In the genomic region with DNA sequence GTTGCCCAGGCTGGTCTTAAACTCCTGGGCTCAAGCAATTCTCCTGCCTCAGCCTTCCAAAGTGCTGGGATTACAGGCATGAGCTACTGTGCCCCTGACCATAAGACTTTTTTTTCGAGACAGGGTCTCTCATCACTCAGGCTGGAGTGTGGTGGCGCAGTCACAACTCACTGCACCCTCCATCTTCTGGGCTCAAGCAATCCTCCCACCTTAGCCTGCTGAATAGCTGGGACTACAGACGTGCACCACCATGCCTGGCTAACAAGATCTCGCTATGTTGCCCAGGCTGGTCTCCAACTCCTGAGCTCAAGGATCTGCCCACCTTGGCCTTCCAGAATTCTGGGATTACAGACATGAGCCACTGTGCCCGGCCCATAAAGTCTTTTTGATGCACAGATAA, we compare ENCODE assay signal across 3 cellular contexts.
TF ChIP-seq lines count a peak whose summit lies in the region.

No MANE protein-coding gene starts in this region.

TF ChIP-seq in SK-N-SH, 30 proteins besides CTCF, POLR2A, EP300 and RAD21 (continues in another document):
- TF ChIP-seq, protein P1, sequence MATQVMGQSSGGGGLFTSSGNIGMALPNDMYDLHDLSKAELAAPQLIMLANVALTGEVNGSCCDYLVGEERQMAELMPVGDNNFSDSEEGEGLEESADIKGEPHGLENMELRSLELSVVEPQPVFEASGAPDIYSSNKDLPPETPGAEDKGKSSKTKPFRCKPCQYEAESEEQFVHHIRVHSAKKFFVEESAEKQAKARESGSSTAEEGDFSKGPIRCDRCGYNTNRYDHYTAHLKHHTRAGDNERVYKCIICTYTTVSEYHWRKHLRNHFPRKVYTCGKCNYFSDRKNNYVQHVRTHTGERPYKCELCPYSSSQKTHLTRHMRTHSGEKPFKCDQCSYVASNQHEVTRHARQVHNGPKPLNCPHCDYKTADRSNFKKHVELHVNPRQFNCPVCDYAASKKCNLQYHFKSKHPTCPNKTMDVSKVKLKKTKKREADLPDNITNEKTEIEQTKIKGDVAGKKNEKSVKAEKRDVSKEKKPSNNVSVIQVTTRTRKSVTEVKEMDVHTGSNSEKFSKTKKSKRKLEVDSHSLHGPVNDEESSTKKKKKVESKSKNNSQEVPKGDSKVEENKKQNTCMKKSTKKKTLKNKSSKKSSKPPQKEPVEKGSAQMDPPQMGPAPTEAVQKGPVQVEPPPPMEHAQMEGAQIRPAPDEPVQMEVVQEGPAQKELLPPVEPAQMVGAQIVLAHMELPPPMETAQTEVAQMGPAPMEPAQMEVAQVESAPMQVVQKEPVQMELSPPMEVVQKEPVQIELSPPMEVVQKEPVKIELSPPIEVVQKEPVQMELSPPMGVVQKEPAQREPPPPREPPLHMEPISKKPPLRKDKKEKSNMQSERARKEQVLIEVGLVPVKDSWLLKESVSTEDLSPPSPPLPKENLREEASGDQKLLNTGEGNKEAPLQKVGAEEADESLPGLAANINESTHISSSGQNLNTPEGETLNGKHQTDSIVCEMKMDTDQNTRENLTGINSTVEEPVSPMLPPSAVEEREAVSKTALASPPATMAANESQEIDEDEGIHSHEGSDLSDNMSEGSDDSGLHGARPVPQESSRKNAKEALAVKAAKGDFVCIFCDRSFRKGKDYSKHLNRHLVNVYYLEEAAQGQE (IDR thresholded peaks at IDR 0.05; ENCODE audit: low read depth, low read length) = no peak
- TF ChIP-seq, protein P2, sequence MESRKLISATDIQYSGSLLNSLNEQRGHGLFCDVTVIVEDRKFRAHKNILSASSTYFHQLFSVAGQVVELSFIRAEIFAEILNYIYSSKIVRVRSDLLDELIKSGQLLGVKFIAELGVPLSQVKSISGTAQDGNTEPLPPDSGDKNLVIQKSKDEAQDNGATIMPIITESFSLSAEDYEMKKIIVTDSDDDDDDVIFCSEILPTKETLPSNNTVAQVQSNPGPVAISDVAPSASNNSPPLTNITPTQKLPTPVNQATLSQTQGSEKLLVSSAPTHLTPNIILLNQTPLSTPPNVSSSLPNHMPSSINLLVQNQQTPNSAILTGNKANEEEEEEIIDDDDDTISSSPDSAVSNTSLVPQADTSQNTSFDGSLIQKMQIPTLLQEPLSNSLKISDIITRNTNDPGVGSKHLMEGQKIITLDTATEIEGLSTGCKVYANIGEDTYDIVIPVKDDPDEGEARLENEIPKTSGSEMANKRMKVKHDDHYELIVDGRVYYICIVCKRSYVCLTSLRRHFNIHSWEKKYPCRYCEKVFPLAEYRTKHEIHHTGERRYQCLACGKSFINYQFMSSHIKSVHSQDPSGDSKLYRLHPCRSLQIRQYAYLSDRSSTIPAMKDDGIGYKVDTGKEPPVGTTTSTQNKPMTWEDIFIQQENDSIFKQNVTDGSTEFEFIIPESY (IDR thresholded peaks at IDR 0.05; ENCODE audit: borderline replicate concordance, low read depth) = no peak
- TF ChIP-seq SMC3 (IDR thresholded peaks at IDR 0.05; ENCODE audit: low read depth, low read length) (no peak), TCF12 (IDR thresholded peaks at IDR 0.05) (no peak), EZH2phosphoT487 (IDR thresholded peaks at IDR 0.05; ENCODE audit: borderline replicate concordance, low read depth) (no peak), JUND (IDR thresholded peaks at IDR 0.05) (no peak), NFIC (IDR thresholded peaks at IDR 0.05; ENCODE audit: borderline replicate concordance) (no peak), RCOR1 (IDR thresholded peaks at IDR 0.05; ENCODE audit: low read length) (no peak), RXRA (IDR thresholded peaks at IDR 0.05; ENCODE audit: borderline replicate concordance, low read depth) (no peak), TAF1 (IDR thresholded peaks at IDR 0.05; ENCODE audit: borderline replicate concordance, low read depth, low read length) (no peak), YY1 (IDR thresholded peaks at IDR 0.05; ENCODE audit: low read depth) (no peak), POLR2AphosphoS5 (IDR thresholded peaks at IDR 0.05; ENCODE audit: low read depth, low read length) (no peak), MEF2A (IDR thresholded peaks at IDR 0.05; ENCODE audit: borderline replicate concordance, low read depth) (no peak)
- TF ChIP-seq, protein P3, sequence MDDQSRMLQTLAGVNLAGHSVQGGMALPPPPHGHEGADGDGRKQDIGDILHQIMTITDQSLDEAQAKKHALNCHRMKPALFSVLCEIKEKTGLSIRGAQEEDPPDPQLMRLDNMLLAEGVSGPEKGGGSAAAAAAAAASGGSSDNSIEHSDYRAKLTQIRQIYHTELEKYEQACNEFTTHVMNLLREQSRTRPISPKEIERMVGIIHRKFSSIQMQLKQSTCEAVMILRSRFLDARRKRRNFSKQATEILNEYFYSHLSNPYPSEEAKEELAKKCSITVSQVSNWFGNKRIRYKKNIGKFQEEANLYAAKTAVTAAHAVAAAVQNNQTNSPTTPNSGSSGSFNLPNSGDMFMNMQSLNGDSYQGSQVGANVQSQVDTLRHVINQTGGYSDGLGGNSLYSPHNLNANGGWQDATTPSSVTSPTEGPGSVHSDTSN (IDR thresholded peaks at IDR 0.05) = no peak

TF ChIP-seq in SK-N-SH treated with all-trans-retinoic acid at 6 μM for 48 hours, 23 proteins besides CTCF, POLR2A, EP300 and RAD21 (continues in another document):
- TF ChIP-seq ZNF8 (CRISPR knock-in tag; IDR thresholded peaks at IDR 0.05) (no peak), ARNTL (CRISPR knock-in tag; IDR thresholded peaks at IDR 0.05; ENCODE audit: borderline replicate concordance, low read depth) (no peak), PPARA (CRISPR knock-in tag; IDR thresholded peaks at IDR 0.05; ENCODE audit: borderline replicate concordance) (no peak), TSHZ2 (CRISPR knock-in tag; IDR thresholded peaks at IDR 0.05) (no peak), TCF4 (CRISPR knock-in tag; IDR thresholded peaks at IDR 0.05; ENCODE audit: borderline replicate concordance) (no peak), OSR1 (CRISPR knock-in tag; IDR thresholded peaks at IDR 0.05) (no peak), ZNF70 (CRISPR knock-in tag; IDR thresholded peaks at IDR 0.05) (no peak), TOX (CRISPR knock-in tag; IDR thresholded peaks at IDR 0.05; ENCODE audit: borderline replicate concordance) (no peak), SNAI2 (CRISPR knock-in tag; IDR thresholded peaks at IDR 0.05) (no peak), ISL1 (CRISPR knock-in tag; IDR thresholded peaks at IDR 0.05) (no peak), ZNF565 (CRISPR knock-in tag; conservative IDR thresholded peaks at IDR 0.05; ENCODE audit: low read depth) (no peak), ZC3H10 (CRISPR knock-in tag; IDR thresholded peaks at IDR 0.05) (no peak), RARB (CRISPR knock-in tag; IDR thresholded peaks at IDR 0.05) (no peak), ESRRG (CRISPR knock-in tag; IDR thresholded peaks at IDR 0.05) (no peak)
- TF ChIP-seq, protein P4, sequence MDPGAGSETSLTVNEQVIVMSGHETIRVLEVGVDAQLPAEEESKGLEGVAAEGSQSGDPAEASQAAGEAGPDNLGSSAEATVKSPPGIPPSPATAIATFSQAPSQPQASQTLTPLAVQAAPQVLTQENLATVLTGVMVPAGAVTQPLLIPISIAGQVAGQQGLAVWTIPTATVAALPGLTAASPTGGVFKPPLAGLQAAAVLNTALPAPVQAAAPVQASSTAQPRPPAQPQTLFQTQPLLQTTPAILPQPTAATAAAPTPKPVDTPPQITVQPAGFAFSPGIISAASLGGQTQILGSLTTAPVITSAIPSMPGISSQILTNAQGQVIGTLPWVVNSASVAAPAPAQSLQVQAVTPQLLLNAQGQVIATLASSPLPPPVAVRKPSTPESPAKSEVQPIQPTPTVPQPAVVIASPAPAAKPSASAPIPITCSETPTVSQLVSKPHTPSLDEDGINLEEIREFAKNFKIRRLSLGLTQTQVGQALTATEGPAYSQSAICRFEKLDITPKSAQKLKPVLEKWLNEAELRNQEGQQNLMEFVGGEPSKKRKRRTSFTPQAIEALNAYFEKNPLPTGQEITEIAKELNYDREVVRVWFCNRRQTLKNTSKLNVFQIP (CRISPR knock-in tag; IDR thresholded peaks at IDR 0.05; ENCODE audit: borderline replicate concordance, low read depth) = no peak

TF ChIP-seq in HCT116, 20 proteins besides CTCF, POLR2A, EP300 and RAD21:
- TF ChIP-seq ZFX (IDR thresholded peaks at IDR 0.05) (no peak), POLR2AphosphoS5 (IDR thresholded peaks at IDR 0.05; ENCODE audit: low read depth, low read length) (0 out of 2 replicates have a peak, but pooled peaks have one; percentile 10), FOSL1 (IDR thresholded peaks at IDR 0.05; ENCODE audit: low read depth) (no peak), SP1 (IDR thresholded peaks at IDR 0.05; ENCODE audit: low read depth) (no peak), SIN3A (IDR thresholded peaks at IDR 0.05; ENCODE audit: low read depth) (no peak)
- TF ChIP-seq, protein P5, sequence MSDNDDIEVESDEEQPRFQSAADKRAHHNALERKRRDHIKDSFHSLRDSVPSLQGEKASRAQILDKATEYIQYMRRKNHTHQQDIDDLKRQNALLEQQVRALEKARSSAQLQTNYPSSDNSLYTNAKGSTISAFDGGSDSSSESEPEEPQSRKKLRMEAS (IDR thresholded peaks at IDR 0.05) = no peak
- TF ChIP-seq, protein P1 (IDR thresholded peaks at IDR 0.05; ENCODE audit: low read depth) = no peak
